In the genomic region with DNA sequence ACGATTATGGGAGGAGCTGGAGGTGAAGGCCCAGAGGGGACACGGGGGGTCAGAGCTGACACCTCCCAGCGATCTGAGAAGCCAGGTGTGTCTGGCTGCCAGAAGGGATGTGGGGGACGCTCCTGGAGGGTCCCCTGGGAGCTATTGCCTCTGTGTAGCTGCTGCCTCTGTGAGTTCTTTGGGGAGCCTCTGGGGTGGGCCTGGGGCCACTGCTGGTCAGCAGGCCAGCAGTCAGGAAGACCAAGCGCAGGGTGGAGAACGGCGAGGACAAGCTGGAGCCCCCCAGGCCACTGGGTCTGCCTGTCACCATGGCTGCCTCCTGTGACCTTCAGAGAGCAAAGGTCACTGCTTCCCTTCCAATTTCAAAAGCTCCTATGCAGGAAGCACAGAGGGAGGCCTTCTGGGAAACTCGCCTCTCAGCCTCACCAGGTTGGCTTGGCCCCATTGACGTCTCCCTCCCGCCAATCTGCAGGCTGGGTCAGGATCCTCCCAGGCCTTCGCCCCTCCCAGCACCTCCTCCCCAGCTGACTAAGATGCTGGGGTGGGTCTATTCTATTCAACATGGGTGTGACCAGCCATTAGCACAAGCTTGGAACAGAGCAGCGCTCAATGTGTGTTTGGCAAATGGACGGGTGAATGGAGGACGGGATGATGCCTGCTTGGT, we compare ENCODE assay signal across 29 cellular contexts.
"Had no signal": no experiment of that assay in that cellular context is flagged by ENCODE, and none has a peak within 500 bp of the region (broad histone marks: within the 10 kb centered on the region; RNA-seq: fewer than 3 reads in every experiment).

No MANE protein-coding gene starts in this region.

- H3K79me2 ChIP-seq: hepatocyte, parathyroid adenoma had no signal

- H3K4me3 ChIP-seq: adrenal gland, body of pancreas, gastroesophageal sphincter, hepatocyte, mucosa of descending colon, right atrium auricular region, smooth muscle cell, thyroid gland, upper lobe of left lung had no signal

- H3K27ac ChIP-seq: adrenal gland, body of pancreas, epithelial cell of prostate, gastroesophageal sphincter, hepatocyte, parathyroid adenoma, right atrium auricular region, thyroid gland, upper lobe of left lung, VCaP had no signal

- H3K36me3 ChIP-seq: adrenal gland, gastroesophageal sphincter, right atrium auricular region, thyroid gland, upper lobe of left lung had no signal

- H3K4me2 ChIP-seq: hepatocyte, smooth muscle cell had no signal

- DNase-seq: activated CD4-positive, alpha-beta T cell treated with anti-CD3 and anti-CD28 coated beads, Interleukin-2, amount 10 ng/mL, durations not matched to agents 7 days and 5 days; activated CD8-positive, alpha-beta T cell treated with anti-CD3 and anti-CD28 coated beads for 36 hours; activated gamma-delta T cell treated with Interleukin-2 at 50 U/mL for 16 hours; activated naive CD8-positive, alpha-beta T cell treated with anti-CD3 and anti-CD28 coated beads for 36 hours; activated T-cell treated with anti-CD3 and anti-CD28 coated beads, Interleukin-2, amount 50 U/mL, for 4 hours; adrenal gland; body of pancreas; dermis blood vessel endothelial cell; effector CD4-positive, alpha-beta T cell; islet precursor cell; left cardiac atrium; left ventricle myocardium superior; mucosa of descending colon; nucleus accumbens; stimulated activated CD4-positive, alpha-beta T cell treated with anti-CD3 and anti-CD28 coated beads, Interleukin-1b, Interleukin-23, amount 100 ng/mL, for 48 hours; stimulated activated CD4-positive, alpha-beta T cell treated with anti-CD3 and anti-CD28 coated beads, Interleukin-4, amount 100 ng/mL, for 4 hours; stimulated activated CD8-positive, alpha-beta memory T cell treated with anti-CD3 and anti-CD28 coated beads, Interleukin-4, amount 100 ng/mL, for 48 hours; stimulated activated naive CD8-positive, alpha-beta T cell treated with anti-CD3 and anti-CD28 coated beads, Interleukin-15, amount 100 ng/mL, for 72 hours; substantia nigra; T-helper 9 cell; thyroid gland; upper lobe of left lung had no signal

- H3K27me3 ChIP-seq: adrenal gland, body of pancreas, gastroesophageal sphincter, hepatocyte, right atrium auricular region, thyroid gland, upper lobe of left lung had no signal

- H3K9ac ChIP-seq: parathyroid adenoma had no signal

- H3K9me3 ChIP-seq: adrenal gland, body of pancreas, gastroesophageal sphincter, mucosa of descending colon, right atrium auricular region, thyroid gland, upper lobe of left lung had no signal

- H3K4me1 ChIP-seq: adrenal gland, body of pancreas, gastroesophageal sphincter, parathyroid adenoma, right atrium auricular region, thyroid gland, upper lobe of left lung had no signal

- H2AFZ ChIP-seq: hepatocyte, parathyroid adenoma had no signal
